In genomic region chr2:31232586-31232985, GRCh38 we compare ENCODE assay signal across 17 cellular contexts.
"Had no signal": no experiment of that assay in that cellular context is flagged by ENCODE, and none has a peak within 500 bp of the region (broad histone marks: within the 10 kb centered on the region; RNA-seq: fewer than 3 reads in every experiment).

No MANE protein-coding gene starts in this region.

- H3K4me3 ChIP-seq: hepatocyte, sigmoid colon, smooth muscle cell had no signal

- H3K4me2 ChIP-seq: hepatocyte had no signal

- H3K27ac ChIP-seq: epithelial cell of prostate, hepatocyte, sigmoid colon had no signal

- H3K36me3 ChIP-seq: sigmoid colon had no signal

- H3K9me3 Mint-ChIP-seq: activated naive CD4-positive, alpha-beta T cell treated with anti-CD3 and anti-CD28 coated beads, Interleukin-2, amount 10 ng/mL, durations not matched to agents 7 days and 5 days; activated T-cell treated with anti-CD3 and anti-CD28 coated beads, Interleukin-2, amount 50 U/mL, for 72 hours; natural killer cell had no signal

- H3K27me3 ChIP-seq: hepatocyte, sigmoid colon had no signal

- H3K9me3 ChIP-seq: sigmoid colon had no signal

- H2AFZ ChIP-seq: hepatocyte had no signal

- H3K36me3 Mint-ChIP-seq: activated naive CD4-positive, alpha-beta T cell treated with anti-CD3 and anti-CD28 coated beads, Interleukin-2, amount 10 ng/mL, durations not matched to agents 7 days and 5 days; natural killer cell had no signal

- H3K27ac Mint-ChIP-seq: activated naive CD4-positive, alpha-beta T cell treated with anti-CD3 and anti-CD28 coated beads, Interleukin-2, amount 10 ng/mL, durations not matched to agents 7 days and 5 days had no signal

- ATAC-seq: activated T-cell treated with anti-CD3 and anti-CD28 coated beads, Interleukin-2, amount 50 U/mL, for 72 hours; left ventricle myocardium superior; natural killer cell had no signal

- DNase-seq: activated CD4-positive, alpha-beta T cell treated with anti-CD3 and anti-CD28 coated beads for 1 hour; activated CD4-positive, alpha-beta T cell treated with anti-CD3 and anti-CD28 coated beads, Interleukin-2, amount 50 U/mL, for 4 hours; activated effector memory CD4-positive, alpha-beta T cell treated with anti-CD3 and anti-CD28 coated beads, Interleukin-2, amount 50 U/mL, for 16 hours; activated naive CD4-positive, alpha-beta T cell treated with anti-CD3 and anti-CD28 coated beads, Interleukin-2, amount 10 ng/mL, durations not matched to agents 7 days and 5 days; activated T-cell treated with anti-CD3 and anti-CD28 coated beads, Interleukin-2, amount 50 U/mL, for 72 hours; amygdala; cortex of kidney; left ventricle myocardium superior; mammary epithelial cell; midbrain; natural killer cell; sigmoid colon; stimulated activated CD4-positive, alpha-beta T cell treated with anti-CD3 and anti-CD28 coated beads, Interleukin-15, amount 100 ng/mL, for 24 hours; stimulated activated naive CD4-positive, alpha-beta T cell treated with Interleukin-2 at 50 U/mL for 16 hours had no signal
